Comparison of ENCODE assay signal across 8 cellular contexts in genomic region chr11:103537904-103538502, GRCh38.
DNase-seq lines count a peak whose midpoint lies in the region; ATAC-seq and TF ChIP-seq lines count a peak whose summit lies in the region.

No MANE protein-coding gene starts in this region.

- in situ Hi-C loops in astrocyte of the spinal cord (cut with HindIII; ENCODE audit: low sequenced_read_pairs) = no loop called here

- DNase-seq in GM10248 (ENCODE audit: extremely low spot score) (no peak), MM.1S (no peak), astrocyte of the spinal cord (ENCODE audit: low read depth, low spot score) (peak; percentile 42), SKM-1 (lab: John Stamatoyannopoulos, UW; ENCODE audit: unreplicated experiment) (no peak), right cardiac atrium (no peak)
- DNase-seq in activated CD4-positive, alpha-beta T cell treated with anti-CD3 and anti-CD28 coated beads for 48 hours = no peak
- no peak for DNase-seq in stimulated activated CD8-positive, alpha-beta memory T cell treated with anti-CD3 and anti-CD28 coated beads, Interleukin-4, amount 100 ng/mL, for 48 hours

- no peak overlapping the region for H3K27ac Mint-ChIP-seq in nephron

- H3K4me3 ChIP-seq in MM.1S (ENCODE audit: low read length) (no peak overlapping the region), astrocyte of the spinal cord (ENCODE audit: low read depth, low read length) (no peak overlapping the region), right cardiac atrium (ENCODE audit: low read length) (no peak overlapping the region)

- H3K9me3 ChIP-seq in MM.1S (replicated peaks; ENCODE audit: insufficient read depth, low read length) (no peaks in the 10 kb centered on the region), right cardiac atrium (ENCODE audit: control insufficient read depth, low read length) (no peaks in the 10 kb centered on the region)

- POLR2A ChIA-PET in GM10248 (lab: Yijun Ruan, JAX) = no interaction called here

- H2AFZ ChIP-seq in MM.1S (ENCODE audit: low read length) = no peak overlapping the region

- H3K27ac ChIP-seq in MM.1S (ENCODE audit: low read length) (no peak overlapping the region), right cardiac atrium (ENCODE audit: low read length) (no peak overlapping the region)

- H3K4me2 ChIP-seq in MM.1S (ENCODE audit: low read depth, low read length) = no peak overlapping the region

- CTCF ChIA-PET in GM10248 (lab: Yijun Ruan, JAX) = interaction anchor here (1.1 to 1.5 kb wide), 3 partner anchors 8 to 10 kb away, joined by 3 to 8 read pairs (median 4); no protein-coding TSS in a partner anchor

- H3F3A ChIP-seq in MM.1S (ENCODE audit: insufficient read depth, low read length) = no peaks in the 10 kb centered on the region

- no peaks in the 10 kb centered on the region for H4K20me1 ChIP-seq in MM.1S (ENCODE audit: insufficient read depth, low read length)

- H3K4me1 ChIP-seq in MM.1S (ENCODE audit: low read length) (no peaks in the 10 kb centered on the region; the same call in 1 of the 2 replicates), right cardiac atrium (ENCODE audit: control insufficient read depth, insufficient read depth, low read length) (peaks cover 9% of the 10 kb centered on the region)

- ATAC-seq in right cardiac atrium = no peak

- no peaks in the 10 kb centered on the region for H3K36me3 ChIP-seq in MM.1S (replicated peaks; ENCODE audit: insufficient read depth, low read length)

- H3K9ac ChIP-seq in MM.1S (ENCODE audit: low read length) = no peak overlapping the region

- peak; percentile 12 for TF ChIP-seq CTCF in GM10248 (IDR thresholded peaks at IDR 0.05; ENCODE audit: control extremely low read depth, extremely low read depth, low read depth, missing control alignments)
- TF ChIP-seq CTCF in MM.1S (IDR thresholded peaks at IDR 0.05; ENCODE audit: low read length) = peak; percentile 54
- TF ChIP-seq CTCF in astrocyte of the spinal cord (IDR thresholded peaks at IDR 0.05; ENCODE audit: low read depth, low read length) = peak; percentile 64
- peak in 2 of 3 experiments; percentile 26 to 40 for TF ChIP-seq CTCF in nephron (IDR thresholded peaks at IDR 0.05; ENCODE audit: unreplicated experiment in 3 of 3)

- H3K27me3 ChIP-seq in MM.1S (replicated peaks; ENCODE audit: insufficient read depth, low read length) = no peaks in the 10 kb centered on the region
- H3K27me3 ChIP-seq in right cardiac atrium (ENCODE audit: control insufficient read depth, insufficient read depth) = no peaks in the 10 kb centered on the region

- H3K4me3 Mint-ChIP-seq in nephron = no peak overlapping the region

- H3K79me2 ChIP-seq in MM.1S (ENCODE audit: low read length) = no peaks in the 10 kb centered on the region

- H3K4me1 Mint-ChIP-seq in nephron = peaks cover 10% of the 10 kb centered on the region

- H3K36me3 Mint-ChIP-seq in nephron (ENCODE audit: low read depth) = peaks cover 3% of the 10 kb centered on the region

- peaks cover 7% of the 10 kb centered on the region for H3K9me3 Mint-ChIP-seq in nephron

- no peaks in the 10 kb centered on the region for H3K9me2 ChIP-seq in MM.1S (replicated peaks; ENCODE audit: insufficient read depth, low read length)

- H3K27me3 Mint-ChIP-seq in nephron (ENCODE audit: low read depth) = peaks cover 6% of the 10 kb centered on the region

- intact Hi-C loops in right cardiac atrium (cut with DNase I) = no loop called here

Comparison
In these comparisons a context has a peak if more than half of its experiments do, and no peak if none do; other contexts are left out.
1. CTCF ChIP-seq: peak in every context shown above with its lines; median percentile 64 in astrocyte of the spinal cord; 54 in MM.1S; 33 in nephron; 12 in GM10248.